Comparison of ENCODE assay signal across 1 cellular context in the genomic region with DNA sequence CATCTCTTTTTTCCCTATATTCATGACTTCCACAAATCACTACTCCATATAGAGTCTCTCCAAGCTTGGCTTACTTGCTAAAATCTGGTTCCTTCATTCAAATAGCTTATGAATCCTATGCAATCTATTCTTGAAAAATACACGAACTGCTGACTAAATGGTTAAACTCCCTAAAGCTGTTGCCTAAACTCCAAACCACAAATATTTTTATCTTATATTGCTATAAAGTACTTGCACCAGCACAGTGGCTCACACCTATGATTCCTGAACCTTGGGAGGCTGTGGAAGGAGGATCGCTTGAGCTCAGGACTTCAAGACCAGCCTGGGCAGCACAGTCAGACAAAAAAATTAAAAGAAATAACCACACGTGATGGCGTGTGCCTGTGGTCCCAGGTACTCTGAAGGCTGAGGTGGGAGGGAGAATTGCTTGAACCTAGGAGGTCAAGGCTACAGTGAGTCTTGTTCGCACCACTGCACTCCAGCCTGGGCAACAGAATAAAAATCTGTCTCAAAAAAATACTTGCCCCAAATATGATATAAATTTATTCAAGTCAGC.
TF ChIP-seq lines count a peak whose summit lies in the region.

No MANE protein-coding gene starts in this region.

TF ChIP-seq in SK-N-SH, 30 proteins besides CTCF, POLR2A, EP300 and RAD21 (continued from another document):
- TF ChIP-seq TAF1 (IDR thresholded peaks at IDR 0.05; ENCODE audit: borderline replicate concordance, low read depth, low read length) (no peak), MEF2A (IDR thresholded peaks at IDR 0.05; ENCODE audit: borderline replicate concordance, low read depth) (no peak), ELF1 (IDR thresholded peaks at IDR 0.05) (no peak), RCOR1 (IDR thresholded peaks at IDR 0.05; ENCODE audit: low read length) (no peak), SMC3 (IDR thresholded peaks at IDR 0.05; ENCODE audit: low read depth, low read length) (no peak), SIN3A (IDR thresholded peaks at IDR 0.05; ENCODE audit: borderline replicate concordance, low read depth, low read length) (no peak)
- TF ChIP-seq, protein P1, sequence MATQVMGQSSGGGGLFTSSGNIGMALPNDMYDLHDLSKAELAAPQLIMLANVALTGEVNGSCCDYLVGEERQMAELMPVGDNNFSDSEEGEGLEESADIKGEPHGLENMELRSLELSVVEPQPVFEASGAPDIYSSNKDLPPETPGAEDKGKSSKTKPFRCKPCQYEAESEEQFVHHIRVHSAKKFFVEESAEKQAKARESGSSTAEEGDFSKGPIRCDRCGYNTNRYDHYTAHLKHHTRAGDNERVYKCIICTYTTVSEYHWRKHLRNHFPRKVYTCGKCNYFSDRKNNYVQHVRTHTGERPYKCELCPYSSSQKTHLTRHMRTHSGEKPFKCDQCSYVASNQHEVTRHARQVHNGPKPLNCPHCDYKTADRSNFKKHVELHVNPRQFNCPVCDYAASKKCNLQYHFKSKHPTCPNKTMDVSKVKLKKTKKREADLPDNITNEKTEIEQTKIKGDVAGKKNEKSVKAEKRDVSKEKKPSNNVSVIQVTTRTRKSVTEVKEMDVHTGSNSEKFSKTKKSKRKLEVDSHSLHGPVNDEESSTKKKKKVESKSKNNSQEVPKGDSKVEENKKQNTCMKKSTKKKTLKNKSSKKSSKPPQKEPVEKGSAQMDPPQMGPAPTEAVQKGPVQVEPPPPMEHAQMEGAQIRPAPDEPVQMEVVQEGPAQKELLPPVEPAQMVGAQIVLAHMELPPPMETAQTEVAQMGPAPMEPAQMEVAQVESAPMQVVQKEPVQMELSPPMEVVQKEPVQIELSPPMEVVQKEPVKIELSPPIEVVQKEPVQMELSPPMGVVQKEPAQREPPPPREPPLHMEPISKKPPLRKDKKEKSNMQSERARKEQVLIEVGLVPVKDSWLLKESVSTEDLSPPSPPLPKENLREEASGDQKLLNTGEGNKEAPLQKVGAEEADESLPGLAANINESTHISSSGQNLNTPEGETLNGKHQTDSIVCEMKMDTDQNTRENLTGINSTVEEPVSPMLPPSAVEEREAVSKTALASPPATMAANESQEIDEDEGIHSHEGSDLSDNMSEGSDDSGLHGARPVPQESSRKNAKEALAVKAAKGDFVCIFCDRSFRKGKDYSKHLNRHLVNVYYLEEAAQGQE (IDR thresholded peaks at IDR 0.05; ENCODE audit: low read depth, low read length): no peak
TF ChIP-seq in SK-N-SH: peak in this region for 0.
